In the genomic region with DNA sequence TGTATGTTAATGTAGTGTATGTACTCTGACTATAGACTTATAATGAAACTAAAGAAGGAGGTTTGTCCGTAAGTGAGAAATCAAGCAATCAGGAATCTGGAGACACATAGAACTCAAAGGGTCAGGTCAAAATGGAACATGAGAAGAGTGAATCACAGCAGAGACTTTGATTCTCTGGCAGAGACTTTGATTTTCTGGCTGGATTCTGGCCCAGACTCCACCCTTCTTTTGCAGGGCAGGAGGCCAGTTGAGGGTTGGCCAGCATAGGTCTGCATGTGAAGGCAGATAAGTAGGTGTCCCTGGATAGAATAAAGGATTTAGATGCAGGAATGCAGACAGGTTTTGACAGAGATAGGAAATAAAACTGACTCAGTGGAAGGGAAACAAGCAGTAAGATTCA, we compare ENCODE assay signal across 13 cellular contexts. TPM values are rescaled to one million over a fixed set of nuclear protein-coding genes. Genes with fewer than 3 reads are reported as not detected.
DNase-seq lines count a peak whose midpoint lies in the region; ATAC-seq, FAIRE-seq and TF ChIP-seq lines count a peak whose summit lies in the region.
"Had no signal": no experiment of that assay in that cellular context is flagged by ENCODE, and none has a peak within 500 bp of the region (broad histone marks: within the 10 kb centered on the region; RNA-seq: fewer than 3 reads in every experiment).

No MANE protein-coding gene starts in this region.

- WGBS in body of pancreas, 2 donors, result 48 to 79% methylated on average over 1 of the region's 1 CpG
- WGBS in small intestine, 3 donors, result 25 to 59% (median 35%) methylated on average over 1 of the region's 1 CpG

- H3K27me3 ChIP-seq in body of pancreas (no peaks in the 10 kb centered on the region), small intestine (ENCODE audit: control insufficient read depth in 2 of 2, insufficient read depth in 2 of 2, low read length in 2 of 2) (no peaks in the 10 kb centered on the region)

- intact Hi-C loops in body of pancreas (cut with DNase I) (no loop called here), left ventricle myocardium superior (cut with micrococcal nuclease) (no loop called here)

- peak; percentile 64 for FAIRE-seq in small intestine (lab: Jason Lieb, UNC)
- FAIRE-seq: TTC549 had no signal

- H3K9me3 ChIP-seq in body of pancreas (no peaks in the 10 kb centered on the region), small intestine (ENCODE audit: control insufficient read depth, low read depth) (no peaks in the 10 kb centered on the region)

- no peak for TF ChIP-seq CTCF in body of pancreas (IDR thresholded peaks at IDR 0.05)

- H3K4me3 ChIP-seq in body of pancreas, result no peak overlapping the region
- no peak overlapping the region for H3K4me3 ChIP-seq in small intestine (ENCODE audit: low read depth in 1 of 2, low read length in 2 of 2)

- no peak for TF ChIP-seq POLR2A in body of pancreas (IDR thresholded peaks at IDR 0.05)

- ATAC-seq in body of pancreas, result no peak
- ATAC-seq in left ventricle myocardium superior, result peak; percentile 92
- ATAC-seq in GM19467 (IDR thresholded peaks at IDR 0.05; ENCODE audit: unreplicated experiment), result no peak
- ATAC-seq: CD8-positive, alpha-beta T cell had no signal

- H3K27ac ChIP-seq in body of pancreas (no peak overlapping the region), small intestine (ENCODE audit: low read depth in 1 of 2, low read length in 1 of 2) (peak overlapping the region in 1 of 2 donors; percentile 45)

- TF ChIP-seq EP300 in Ishikawa (IDR thresholded peaks at IDR 0.05; ENCODE audit: borderline replicate concordance), result no peak

- no peaks in the 10 kb centered on the region for H3K36me3 ChIP-seq in body of pancreas (replicated peaks in 1 of 2; ENCODE audit: insufficient read depth in 1 of 2, low read depth in 2 of 2)
- no peaks in the 10 kb centered on the region for H3K36me3 ChIP-seq in small intestine (ENCODE audit: control insufficient read depth in 2 of 2, insufficient read depth in 2 of 2, low read length in 2 of 2)

- peak; percentile 16 to 43 (median 23) for DNase-seq in body of pancreas
- DNase-seq in left ventricle myocardium superior, result peak; percentile 77
- DNase-seq in small intestine, result peak; percentile 92
- no peak for DNase-seq in NCI-H1105 (lab: John Stamatoyannopoulos, UW)
- no peak for DNase-seq in stimulated activated naive CD4-positive, alpha-beta T cell (lab: John Stamatoyannopoulos, UW)
- DNase-seq: activated CD8-positive, alpha-beta memory T cell treated with anti-CD3 and anti-CD28 coated beads for 24 hours; activated naive CD4-positive, alpha-beta T cell treated with anti-CD3 and anti-CD28 coated beads, Interleukin-2, amount 10 ng/mL, durations not matched to agents 7 days and 5 days; CD8-positive, alpha-beta T cell; head of caudate nucleus; NCI-H2227 treated with DMSO at 0.1 percent for 48 hours had no signal

- TF ChIP-seq RAD21 in Ishikawa (IDR thresholded peaks at IDR 0.05; ENCODE audit: low read depth), result no peak

- H3K4me1 ChIP-seq in body of pancreas (peaks cover 7% of the 10 kb centered on the region), small intestine (ENCODE audit: control insufficient read depth in 2 of 2, insufficient read depth in 1 of 2, low read depth in 1 of 2, low read length in 1 of 2) (peaks cover 0 to 3% of the 10 kb centered on the region in 2 donors)

TF ChIP-seq in Ishikawa, 13 proteins besides CTCF, POLR2A, EP300 and RAD21:
- TF ChIP-seq, protein P1, sequence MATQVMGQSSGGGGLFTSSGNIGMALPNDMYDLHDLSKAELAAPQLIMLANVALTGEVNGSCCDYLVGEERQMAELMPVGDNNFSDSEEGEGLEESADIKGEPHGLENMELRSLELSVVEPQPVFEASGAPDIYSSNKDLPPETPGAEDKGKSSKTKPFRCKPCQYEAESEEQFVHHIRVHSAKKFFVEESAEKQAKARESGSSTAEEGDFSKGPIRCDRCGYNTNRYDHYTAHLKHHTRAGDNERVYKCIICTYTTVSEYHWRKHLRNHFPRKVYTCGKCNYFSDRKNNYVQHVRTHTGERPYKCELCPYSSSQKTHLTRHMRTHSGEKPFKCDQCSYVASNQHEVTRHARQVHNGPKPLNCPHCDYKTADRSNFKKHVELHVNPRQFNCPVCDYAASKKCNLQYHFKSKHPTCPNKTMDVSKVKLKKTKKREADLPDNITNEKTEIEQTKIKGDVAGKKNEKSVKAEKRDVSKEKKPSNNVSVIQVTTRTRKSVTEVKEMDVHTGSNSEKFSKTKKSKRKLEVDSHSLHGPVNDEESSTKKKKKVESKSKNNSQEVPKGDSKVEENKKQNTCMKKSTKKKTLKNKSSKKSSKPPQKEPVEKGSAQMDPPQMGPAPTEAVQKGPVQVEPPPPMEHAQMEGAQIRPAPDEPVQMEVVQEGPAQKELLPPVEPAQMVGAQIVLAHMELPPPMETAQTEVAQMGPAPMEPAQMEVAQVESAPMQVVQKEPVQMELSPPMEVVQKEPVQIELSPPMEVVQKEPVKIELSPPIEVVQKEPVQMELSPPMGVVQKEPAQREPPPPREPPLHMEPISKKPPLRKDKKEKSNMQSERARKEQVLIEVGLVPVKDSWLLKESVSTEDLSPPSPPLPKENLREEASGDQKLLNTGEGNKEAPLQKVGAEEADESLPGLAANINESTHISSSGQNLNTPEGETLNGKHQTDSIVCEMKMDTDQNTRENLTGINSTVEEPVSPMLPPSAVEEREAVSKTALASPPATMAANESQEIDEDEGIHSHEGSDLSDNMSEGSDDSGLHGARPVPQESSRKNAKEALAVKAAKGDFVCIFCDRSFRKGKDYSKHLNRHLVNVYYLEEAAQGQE (IDR thresholded peaks at IDR 0.05; ENCODE audit: low read depth), result no peak
- TF ChIP-seq FOXM1 (IDR thresholded peaks at IDR 0.05; ENCODE audit: borderline replicate concordance, low read depth) (no peak), NFIC (IDR thresholded peaks at IDR 0.05) (0 out of 2 replicates have a peak, but pooled peaks have one; percentile 19), EGR1 (IDR thresholded peaks at IDR 0.05) (no peak)

RNA-seq across cellular contexts. Expression of gene NCKAP5, which starts 11.0 kb away (rescaled TPM):
- total RNA-seq in body of pancreas (1 to 10 TPM in 1 of 2 donors, under 1 TPM in 1; 0.78 to 2.6 TPM), left ventricle myocardium superior (2.8 TPM)
- 1 to 10 TPM in 2 of 3 donors, under 1 TPM in 1; 0.52 to 7.8 (median 7.0) TPM for polyA plus RNA-seq in small intestine
- total RNA-seq: CD8-positive, alpha-beta T cell had no signal

Comparison
In these comparisons a context has a peak if more than half of its experiments do, and no peak if none do; other contexts are left out.
1. DNase-seq: peak in body of pancreas (4 of 4), left ventricle myocardium superior (single experiment) and small intestine (single experiment); none in NCI-H1105 (single experiment) and stimulated activated naive CD4-positive, alpha-beta T cell (0 of 6).